ENCODE assay signal across 1 cellular context in the genomic region with DNA sequence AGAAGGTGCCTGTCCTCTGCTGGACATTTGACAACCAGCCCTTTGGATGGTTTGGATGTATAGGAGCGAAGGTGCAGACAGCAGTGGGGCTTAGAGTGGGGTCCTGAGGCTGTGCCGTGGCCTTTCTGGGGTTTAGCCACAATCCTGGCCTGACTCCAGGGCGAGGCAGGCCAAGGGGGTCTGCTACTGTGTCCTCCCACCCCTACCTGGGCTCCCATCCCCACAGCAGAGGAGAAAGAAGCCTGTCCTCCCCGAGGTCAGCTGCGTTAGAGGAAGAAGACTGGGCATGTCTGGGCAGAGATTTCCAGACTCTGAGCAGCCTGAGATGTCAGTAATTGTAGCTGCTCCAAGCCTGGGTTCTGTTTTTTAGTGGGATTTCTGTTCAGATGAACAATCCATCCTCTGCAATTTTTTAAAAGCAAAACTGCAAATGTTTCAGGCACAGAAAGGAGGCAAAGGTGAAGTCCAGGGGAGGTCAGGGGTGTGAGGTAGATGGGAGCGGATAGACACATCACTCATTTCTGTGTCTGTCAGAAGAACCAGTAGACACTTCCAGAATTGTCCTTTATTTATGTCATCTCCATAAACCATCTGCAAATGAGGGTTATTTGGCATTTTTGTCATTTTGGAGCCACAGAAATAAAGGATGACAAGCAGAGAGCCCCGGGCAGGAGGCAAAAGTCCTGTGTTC.
TF ChIP-seq lines count a peak whose summit lies in the region.

No MANE protein-coding gene starts in this region.

TF ChIP-seq in HepG2, 621 proteins besides CTCF, POLR2A, EP300 and RAD21 (continued from another document and continues in another):
- TF ChIP-seq, protein P1, sequence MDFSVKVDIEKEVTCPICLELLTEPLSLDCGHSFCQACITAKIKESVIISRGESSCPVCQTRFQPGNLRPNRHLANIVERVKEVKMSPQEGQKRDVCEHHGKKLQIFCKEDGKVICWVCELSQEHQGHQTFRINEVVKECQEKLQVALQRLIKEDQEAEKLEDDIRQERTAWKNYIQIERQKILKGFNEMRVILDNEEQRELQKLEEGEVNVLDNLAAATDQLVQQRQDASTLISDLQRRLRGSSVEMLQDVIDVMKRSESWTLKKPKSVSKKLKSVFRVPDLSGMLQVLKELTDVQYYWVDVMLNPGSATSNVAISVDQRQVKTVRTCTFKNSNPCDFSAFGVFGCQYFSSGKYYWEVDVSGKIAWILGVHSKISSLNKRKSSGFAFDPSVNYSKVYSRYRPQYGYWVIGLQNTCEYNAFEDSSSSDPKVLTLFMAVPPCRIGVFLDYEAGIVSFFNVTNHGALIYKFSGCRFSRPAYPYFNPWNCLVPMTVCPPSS (IDR thresholded peaks at IDR 0.05): no peak
- no peak for TF ChIP-seq TOPORS (CRISPR knock-in tag; IDR thresholded peaks at IDR 0.05)
- TF ChIP-seq RBM22 (optimal IDR thresholded peaks at IDR 0.05; ENCODE audit: low read length): peak; percentile 34
- no peak for TF ChIP-seq SALL1 (CRISPR knock-in tag; IDR thresholded peaks at IDR 0.05)
- TF ChIP-seq NR3C1 (CRISPR knock-in tag; IDR thresholded peaks at IDR 0.05): no peak
- TF ChIP-seq MIER2 (CRISPR knock-in tag; IDR thresholded peaks at IDR 0.05): no peak
- no peak for TF ChIP-seq GATA4 (IDR thresholded peaks at IDR 0.05; ENCODE audit: borderline replicate concordance, low read depth)
- TF ChIP-seq SMYD3 (CRISPR knock-in tag; IDR thresholded peaks at IDR 0.05): no peak
- no peak for TF ChIP-seq ZNF552 (CRISPR knock-in tag; IDR thresholded peaks at IDR 0.05; ENCODE audit: borderline replicate concordance)
- TF ChIP-seq ZMYM3 (CRISPR knock-in tag; IDR thresholded peaks at IDR 0.05): no peak
- TF ChIP-seq GABPB1 (CRISPR knock-in tag; IDR thresholded peaks at IDR 0.05): no peak
- TF ChIP-seq ZNF143 (CRISPR knock-in tag; IDR thresholded peaks at IDR 0.05): no peak
- no peak for TF ChIP-seq AHR (CRISPR knock-in tag; IDR thresholded peaks at IDR 0.05)
- 0 out of 2 replicates have a peak, but pooled peaks have one; percentile 47 for TF ChIP-seq POLR2AphosphoS5 (IDR thresholded peaks at IDR 0.05; ENCODE audit: low read depth, low read length)
- peak; percentile 17; the same call in 1 of the 2 replicates for TF ChIP-seq ZNF772 (CRISPR knock-in tag; IDR thresholded peaks at IDR 0.05)
- no peak for TF ChIP-seq CENPT (CRISPR knock-in tag; IDR thresholded peaks at IDR 0.05; ENCODE audit: low read depth)
- TF ChIP-seq MIER3 (CRISPR knock-in tag; IDR thresholded peaks at IDR 0.05; ENCODE audit: borderline replicate concordance): no peak
- TF ChIP-seq NONO (IDR thresholded peaks at IDR 0.05): no peak
- peak; percentile 55; the same call in 1 of the 2 replicates for TF ChIP-seq NONO (CRISPR knock-in tag; conservative IDR thresholded peaks at IDR 0.05)
- TF ChIP-seq ZSCAN31 (CRISPR knock-in tag; IDR thresholded peaks at IDR 0.05; ENCODE audit: low read depth): no peak; the same call in 1 of the 2 replicates
- no peak for TF ChIP-seq RFX1 (IDR thresholded peaks at IDR 0.05)
- 0 out of 2 replicates have a peak, but pooled peaks have one; percentile 8 for TF ChIP-seq DR1 (CRISPR knock-in tag; IDR thresholded peaks at IDR 0.05)
- TF ChIP-seq MBD4 (IDR thresholded peaks at IDR 0.05; ENCODE audit: borderline replicate concordance, low read length): no peak
- TF ChIP-seq TFE3 (CRISPR knock-in tag; IDR thresholded peaks at IDR 0.05): no peak
- TF ChIP-seq DRAP1 (CRISPR knock-in tag; IDR thresholded peaks at IDR 0.05): no peak
- TF ChIP-seq ZBTB21 (CRISPR knock-in tag; IDR thresholded peaks at IDR 0.05): no peak
- TF ChIP-seq ZSCAN9 (CRISPR knock-in tag; IDR thresholded peaks at IDR 0.05; ENCODE audit: borderline replicate concordance): no peak
- TF ChIP-seq NCOA1 (CRISPR knock-in tag; IDR thresholded peaks at IDR 0.05): 0 out of 2 replicates have a peak, but pooled peaks have one; percentile 29
- TF ChIP-seq ZNF430 (CRISPR knock-in tag; IDR thresholded peaks at IDR 0.05): no peak
- TF ChIP-seq ZSCAN29 (CRISPR knock-in tag; conservative IDR thresholded peaks at IDR 0.05): peak; percentile 22; the same call in 1 of the 2 replicates
- no peak for TF ChIP-seq KAT8 (CRISPR knock-in tag; IDR thresholded peaks at IDR 0.05)
- no peak for TF ChIP-seq IRF2 (CRISPR knock-in tag; IDR thresholded peaks at IDR 0.05)
- no peak; the same call in 1 of the 2 replicates for TF ChIP-seq CC2D1A (CRISPR knock-in tag; IDR thresholded peaks at IDR 0.05)
- TF ChIP-seq MAX (IDR thresholded peaks at IDR 0.05): no peak
- TF ChIP-seq SYNCRIP (IDR thresholded peaks at IDR 0.05; ENCODE audit: insufficient read depth, low read depth, low read length): no peak
- no peak for TF ChIP-seq TCF12 (IDR thresholded peaks at IDR 0.05)
- TF ChIP-seq TCF12 (CRISPR knock-in tag; IDR thresholded peaks at IDR 0.05): peak; percentile 52; the same call in 1 of the 2 replicates
- no peak for TF ChIP-seq FOXK2 (IDR thresholded peaks at IDR 0.05)
- TF ChIP-seq FOXJ3 (CRISPR knock-in tag; IDR thresholded peaks at IDR 0.05; ENCODE audit: borderline replicate concordance): no peak
- TF ChIP-seq, protein P2, sequence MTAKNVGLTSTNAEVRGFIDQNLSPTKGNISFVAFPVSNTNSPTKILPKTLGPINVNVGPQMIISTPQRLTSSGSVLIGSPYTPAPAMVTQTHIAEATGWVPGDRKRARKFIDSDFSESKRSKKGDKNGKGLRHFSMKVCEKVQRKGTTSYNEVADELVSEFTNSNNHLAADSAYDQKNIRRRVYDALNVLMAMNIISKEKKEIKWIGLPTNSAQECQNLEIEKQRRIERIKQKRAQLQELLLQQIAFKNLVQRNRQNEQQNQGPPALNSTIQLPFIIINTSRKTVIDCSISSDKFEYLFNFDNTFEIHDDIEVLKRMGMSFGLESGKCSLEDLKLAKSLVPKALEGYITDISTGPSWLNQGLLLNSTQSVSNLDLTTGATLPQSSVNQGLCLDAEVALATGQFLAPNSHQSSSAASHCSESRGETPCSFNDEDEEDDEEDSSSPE (CRISPR knock-in tag; IDR thresholded peaks at IDR 0.05): no peak
- TF ChIP-seq TARDBP (CRISPR knock-in tag; IDR thresholded peaks at IDR 0.05): no peak
- TF ChIP-seq, protein P3, sequence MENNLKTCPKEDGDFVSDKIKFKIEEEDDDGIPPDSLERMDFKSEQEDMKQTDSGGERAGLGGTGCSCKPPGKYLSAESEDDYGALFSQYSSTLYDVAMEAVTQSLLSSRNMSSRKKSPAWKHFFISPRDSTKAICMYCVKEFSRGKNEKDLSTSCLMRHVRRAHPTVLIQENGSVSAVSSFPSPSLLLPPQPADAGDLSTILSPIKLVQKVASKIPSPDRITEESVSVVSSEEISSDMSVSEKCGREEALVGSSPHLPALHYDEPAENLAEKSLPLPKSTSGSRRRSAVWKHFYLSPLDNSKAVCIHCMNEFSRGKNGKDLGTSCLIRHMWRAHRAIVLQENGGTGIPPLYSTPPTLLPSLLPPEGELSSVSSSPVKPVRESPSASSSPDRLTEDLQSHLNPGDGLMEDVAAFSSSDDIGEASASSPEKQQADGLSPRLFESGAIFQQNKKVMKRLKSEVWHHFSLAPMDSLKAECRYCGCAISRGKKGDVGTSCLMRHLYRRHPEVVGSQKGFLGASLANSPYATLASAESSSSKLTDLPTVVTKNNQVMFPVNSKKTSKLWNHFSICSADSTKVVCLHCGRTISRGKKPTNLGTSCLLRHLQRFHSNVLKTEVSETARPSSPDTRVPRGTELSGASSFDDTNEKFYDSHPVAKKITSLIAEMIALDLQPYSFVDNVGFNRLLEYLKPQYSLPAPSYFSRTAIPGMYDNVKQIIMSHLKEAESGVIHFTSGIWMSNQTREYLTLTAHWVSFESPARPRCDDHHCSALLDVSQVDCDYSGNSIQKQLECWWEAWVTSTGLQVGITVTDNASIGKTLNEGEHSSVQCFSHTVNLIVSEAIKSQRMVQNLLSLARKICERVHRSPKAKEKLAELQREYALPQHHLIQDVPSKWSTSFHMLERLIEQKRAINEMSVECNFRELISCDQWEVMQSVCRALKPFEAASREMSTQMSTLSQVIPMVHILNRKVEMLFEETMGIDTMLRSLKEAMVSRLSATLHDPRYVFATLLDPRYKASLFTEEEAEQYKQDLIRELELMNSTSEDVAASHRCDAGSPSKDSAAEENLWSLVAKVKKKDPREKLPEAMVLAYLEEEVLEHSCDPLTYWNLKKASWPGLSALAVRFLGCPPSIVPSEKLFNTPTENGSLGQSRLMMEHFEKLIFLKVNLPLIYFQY (CRISPR knock-in tag; IDR thresholded peaks at IDR 0.05; ENCODE audit: borderline replicate concordance): no peak
- TF ChIP-seq DMAP1 (CRISPR knock-in tag; IDR thresholded peaks at IDR 0.05): no peak
- TF ChIP-seq ZNF414 (CRISPR knock-in tag; IDR thresholded peaks at IDR 0.05): 0 out of 2 replicates have a peak, but pooled peaks have one; percentile 34
- TF ChIP-seq PLSCR1 (CRISPR knock-in tag; IDR thresholded peaks at IDR 0.05; ENCODE audit: borderline replicate concordance): no peak
- TF ChIP-seq SNAPC4 (CRISPR knock-in tag; IDR thresholded peaks at IDR 0.05): 0 out of 2 replicates have a peak, but pooled peaks have one; percentile 33
- TF ChIP-seq ZNF543 (CRISPR knock-in tag; IDR thresholded peaks at IDR 0.05): no peak
- TF ChIP-seq ZNF20 (CRISPR knock-in tag; IDR thresholded peaks at IDR 0.05): no peak
- TF ChIP-seq U2AF2 (IDR thresholded peaks at IDR 0.05; ENCODE audit: low read depth, low read length): no peak
- no peak for TF ChIP-seq JDP2 (CRISPR knock-in tag; IDR thresholded peaks at IDR 0.05; ENCODE audit: borderline replicate concordance)
- no peak; the same call in 1 of the 2 replicates for TF ChIP-seq TAF1 (CRISPR knock-in tag; IDR thresholded peaks at IDR 0.05)
- TF ChIP-seq ZFP37 (CRISPR knock-in tag; IDR thresholded peaks at IDR 0.05; ENCODE audit: borderline replicate concordance): no peak
- TF ChIP-seq ZNF121 (CRISPR knock-in tag; IDR thresholded peaks at IDR 0.05): no peak
- TF ChIP-seq CAMTA2 (CRISPR knock-in tag; IDR thresholded peaks at IDR 0.05; ENCODE audit: borderline replicate concordance): no peak
